Comparison of ENCODE assay signal across 8 cellular contexts in the genomic region with DNA sequence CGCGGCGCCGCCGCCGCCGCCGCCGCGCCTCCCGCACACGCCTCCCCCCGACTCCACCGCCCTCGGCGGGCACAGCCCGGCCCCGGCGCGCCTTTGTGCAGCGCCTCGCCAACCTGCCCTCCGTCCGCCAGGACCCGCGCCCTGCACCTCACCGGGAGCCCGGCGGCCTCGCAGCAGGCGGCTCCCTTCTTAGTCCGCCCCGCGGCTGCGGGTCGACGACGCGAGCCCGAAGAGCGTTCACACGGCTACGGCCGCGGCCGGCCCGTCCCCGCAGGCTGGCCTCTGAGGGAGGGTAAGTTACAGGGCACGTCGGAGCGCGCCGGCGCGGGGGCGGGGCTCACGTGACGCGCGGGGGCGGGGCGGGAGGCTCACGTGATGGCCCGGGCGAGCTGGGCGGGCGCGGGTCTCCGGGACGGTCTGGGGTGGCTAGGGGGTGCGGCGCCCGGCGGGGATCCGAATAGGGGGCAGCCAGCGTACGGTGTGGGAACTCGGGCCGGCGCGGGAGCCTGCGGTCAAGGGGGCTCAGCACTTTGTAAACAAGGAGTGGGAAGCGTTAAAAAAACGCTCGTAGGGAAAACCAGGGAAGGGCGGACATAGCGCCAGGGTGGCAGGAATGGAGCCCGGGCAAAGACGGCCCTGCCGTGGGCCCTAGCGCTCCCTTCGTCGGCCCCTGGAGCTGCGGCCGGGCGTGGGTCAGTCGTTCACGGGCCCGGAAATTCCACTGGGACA. TPM values are rescaled to one million over a fixed set of nuclear protein-coding genes. Genes with fewer than 3 reads are reported as not detected.
A peak's percentile ranks its signal among the peaks of the same experiment; 100 is the strongest.
DNase-seq lines count a peak whose midpoint lies in the region; TF ChIP-seq lines count a peak whose summit lies in the region.

A gene with protein sequence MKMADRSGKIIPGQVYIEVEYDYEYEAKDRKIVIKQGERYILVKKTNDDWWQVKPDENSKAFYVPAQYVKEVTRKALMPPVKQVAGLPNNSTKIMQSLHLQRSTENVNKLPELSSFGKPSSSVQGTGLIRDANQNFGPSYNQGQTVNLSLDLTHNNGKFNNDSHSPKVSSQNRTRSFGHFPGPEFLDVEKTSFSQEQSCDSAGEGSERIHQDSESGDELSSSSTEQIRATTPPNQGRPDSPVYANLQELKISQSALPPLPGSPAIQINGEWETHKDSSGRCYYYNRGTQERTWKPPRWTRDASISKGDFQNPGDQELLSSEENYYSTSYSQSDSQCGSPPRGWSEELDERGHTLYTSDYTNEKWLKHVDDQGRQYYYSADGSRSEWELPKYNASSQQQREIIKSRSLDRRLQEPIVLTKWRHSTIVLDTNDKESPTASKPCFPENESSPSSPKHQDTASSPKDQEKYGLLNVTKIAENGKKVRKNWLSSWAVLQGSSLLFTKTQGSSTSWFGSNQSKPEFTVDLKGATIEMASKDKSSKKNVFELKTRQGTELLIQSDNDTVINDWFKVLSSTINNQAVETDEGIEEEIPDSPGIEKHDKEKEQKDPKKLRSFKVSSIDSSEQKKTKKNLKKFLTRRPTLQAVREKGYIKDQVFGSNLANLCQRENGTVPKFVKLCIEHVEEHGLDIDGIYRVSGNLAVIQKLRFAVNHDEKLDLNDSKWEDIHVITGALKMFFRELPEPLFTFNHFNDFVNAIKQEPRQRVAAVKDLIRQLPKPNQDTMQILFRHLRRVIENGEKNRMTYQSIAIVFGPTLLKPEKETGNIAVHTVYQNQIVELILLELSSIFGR (minus strand): TSS at position 301 of the 729 bp plus-strand sequence. CDS start 19,976 bp downstream, outside the sequence.

- no peak within 1 kb of the TSS for H3K23ac ChIP-seq in trophoblast cell (ENCODE audit: low read length)

- no peaks in the 10 kb centered on the region for H3K27me3 ChIP-seq in GM23248 (replicated peaks; ENCODE audit: insufficient read depth)
- H3K27me3 ChIP-seq in SU-DHL-6 (ENCODE audit: low read length), result no peaks in the 10 kb centered on the region
- H3K27me3 ChIP-seq in adipocyte (replicated peaks; ENCODE audit: control insufficient read depth, insufficient read depth, low read length), result no peaks in the 10 kb centered on the region
- H3K27me3 ChIP-seq in cardiac muscle cell, result no peaks in the 10 kb centered on the region
- H3K27me3 ChIP-seq in trophoblast cell (ENCODE audit: insufficient read depth, low read length), result no peaks in the 10 kb centered on the region
- H3K27me3 ChIP-seq in thyroid gland, result no peaks in the 10 kb centered on the region

- H3K4me3 ChIP-seq in GM23248, result peak within 1 kb of the TSS; percentile 89
- peak within 1 kb of the TSS; percentile 80 for H3K4me3 ChIP-seq in SU-DHL-6 (ENCODE audit: insufficient read depth, low read length, poor library complexity, severe bottlenecking)
- peak within 1 kb of the TSS; percentile 84 for H3K4me3 ChIP-seq in adipocyte (ENCODE audit: low read length)
- peak within 1 kb of the TSS; percentile 69 for H3K4me3 ChIP-seq in cardiac muscle cell
- peak within 1 kb of the TSS; percentile 97 for H3K4me3 ChIP-seq in trophoblast cell (ENCODE audit: low read depth, low read length)
- H3K4me3 ChIP-seq in thyroid gland (replicated peaks in 1 of 3), result peak within 1 kb of the TSS; percentile 63 to 92 (median 90)

- peak within 1 kb of the TSS; percentile 90 for H2BK12ac ChIP-seq in trophoblast cell (ENCODE audit: low read length)

- TF ChIP-seq CTCF in SU-DHL-6 (IDR thresholded peaks at IDR 0.05; ENCODE audit: insufficient read depth, low read length, poor library complexity, severe bottlenecking) (no peak), cardiac muscle cell (IDR thresholded peaks at IDR 0.05; ENCODE audit: low read depth, low read length) (peak; percentile 1), thyroid gland (IDR thresholded peaks at IDR 0.05) (peak in 1 of 6 experiments; percentile 30)

- H2BK5ac ChIP-seq in trophoblast cell (ENCODE audit: low read depth, low read length, poor library complexity), result peak within 1 kb of the TSS; percentile 99

- H4K20me1 ChIP-seq in GM23248 (ENCODE audit: insufficient read depth), result peaks cover 11% of the 10 kb centered on the region; the same call in 1 of the 2 replicates
- H4K20me1 ChIP-seq in SU-DHL-6 (ENCODE audit: low read depth, low read length), result peaks cover 22% of the 10 kb centered on the region; the same call in 1 of the 2 replicates

- H4K12ac ChIP-seq in trophoblast cell (ENCODE audit: low read depth, low read length), result peak within 1 kb of the TSS; percentile 100

- H2BK120ac ChIP-seq in trophoblast cell (ENCODE audit: insufficient read depth, low read length, poor library complexity), result peak within 1 kb of the TSS; percentile 99

- H4K8ac ChIP-seq in trophoblast cell (ENCODE audit: low read depth, low read length), result peak within 1 kb of the TSS; percentile 99

- H3K4me1 ChIP-seq in GM23248 (ENCODE audit: insufficient read depth) (peaks cover 34% of the 10 kb centered on the region), adipocyte (ENCODE audit: control insufficient read depth, insufficient read depth, low read length) (peaks cover 33% of the 10 kb centered on the region), cardiac muscle cell (ENCODE audit: low read depth) (peaks cover 24% of the 10 kb centered on the region), trophoblast cell (ENCODE audit: control insufficient read depth in 1 of 2, insufficient read depth in 2 of 2, low read length in 2 of 2) (peaks cover 4 to 9% of the 10 kb centered on the region in 2 experiments), thyroid gland (peaks cover 18% of the 10 kb centered on the region in 2 donors)

- H3K79me2 ChIP-seq in GM23248 (ENCODE audit: insufficient read depth), result peaks cover 51% of the 10 kb centered on the region
- H3K79me2 ChIP-seq in SU-DHL-6 (ENCODE audit: insufficient read depth, low read length), result peaks cover 30% of the 10 kb centered on the region
- H3K79me2 ChIP-seq in trophoblast cell (ENCODE audit: control insufficient read depth, insufficient read depth, low read length, poor library complexity), result peaks cover 12% of the 10 kb centered on the region

- no peaks in the 10 kb centered on the region for H3K9me3 ChIP-seq in GM23248 (ENCODE audit: low read depth)
- no peaks in the 10 kb centered on the region for H3K9me3 ChIP-seq in SU-DHL-6 (ENCODE audit: insufficient read depth, low read length)
- H3K9me3 ChIP-seq in adipocyte (ENCODE audit: control insufficient read depth, low read length), result no peaks in the 10 kb centered on the region
- no peaks in the 10 kb centered on the region for H3K9me3 ChIP-seq in cardiac muscle cell (ENCODE audit: low read depth)
- H3K9me3 ChIP-seq in trophoblast cell (ENCODE audit: insufficient read depth, low read depth, low read length), result peaks cover 2% of the 10 kb centered on the region
- no peaks in the 10 kb centered on the region for H3K9me3 ChIP-seq in thyroid gland

- intact Hi-C loops in thyroid gland (cut with DNase I), result loop anchor here (5.0 kb wide), 1 partner anchor 66 kb away; no protein-coding TSS in a partner anchor

- no peaks in the 10 kb centered on the region for H3K9me2 ChIP-seq in GM23248 (ENCODE audit: insufficient read depth)
- H3K9me2 ChIP-seq in SU-DHL-6 (replicated peaks; ENCODE audit: insufficient read depth, low read length), result no peaks in the 10 kb centered on the region

- H4K91ac ChIP-seq in trophoblast cell (ENCODE audit: low read depth, low read length), result peak within 1 kb of the TSS; percentile 99

- H3K14ac ChIP-seq in trophoblast cell (ENCODE audit: low read length), result peak within 1 kb of the TSS; percentile 99

- H2AFZ ChIP-seq in GM23248 (peak within 1 kb of the TSS; percentile 93), SU-DHL-6 (ENCODE audit: low read depth, low read length, severe bottlenecking) (peak within 1 kb of the TSS; percentile 68), trophoblast cell (ENCODE audit: insufficient read depth, low read length, poor library complexity) (peak within 1 kb of the TSS; percentile 99)

- no peaks in the 10 kb centered on the region for H3K36me3 ChIP-seq in GM23248 (ENCODE audit: low read depth)
- H3K36me3 ChIP-seq in SU-DHL-6 (ENCODE audit: low read length), result no peaks in the 10 kb centered on the region
- no peaks in the 10 kb centered on the region for H3K36me3 ChIP-seq in adipocyte (ENCODE audit: control insufficient read depth, insufficient read depth, low read length, severe bottlenecking)
- H3K36me3 ChIP-seq in cardiac muscle cell, result no peaks in the 10 kb centered on the region
- H3K36me3 ChIP-seq in trophoblast cell (ENCODE audit: control insufficient read depth in 1 of 2, insufficient read depth in 2 of 2, low read length in 2 of 2), result no peaks in the 10 kb centered on the region
- no peaks in the 10 kb centered on the region for H3K36me3 ChIP-seq in thyroid gland

- H3K79me1 ChIP-seq in trophoblast cell (ENCODE audit: low read length), result peaks cover 12% of the 10 kb centered on the region

- in situ Hi-C loops in GM23248 (cut with MboI), result no loop called here

- peak within 1 kb of the TSS; percentile 94 for H2AK5ac ChIP-seq in trophoblast cell (ENCODE audit: low read length)

- H3K9ac ChIP-seq in GM23248 (peak within 1 kb of the TSS; percentile 96), SU-DHL-6 (ENCODE audit: low read length) (peak within 1 kb of the TSS; percentile 76), adipocyte (ENCODE audit: low read length) (peak within 1 kb of the TSS; percentile 97), trophoblast cell (ENCODE audit: low read length) (peak within 1 kb of the TSS; percentile 88)

- DNase-seq in GDM1 (lab: John Stamatoyannopoulos, UW) (peak; percentile 81), GM23248 (peak; percentile 95), LHCN-M2 (ENCODE audit: low read depth) (peak; percentile 84), adipocyte (ENCODE audit: low read depth) (peak; percentile 96), cardiac muscle cell (ENCODE audit: low read depth in 1 of 2, low spot score in 1 of 2) (peak; percentile 91), trophoblast cell (peak; percentile 87 to 94), thyroid gland (peak; percentile 90 to 91)

- H3K4me2 ChIP-seq in GM23248 (ENCODE audit: unreplicated experiment) (peak within 1 kb of the TSS; percentile 98), SU-DHL-6 (ENCODE audit: low read depth, low read length, poor library complexity, severe bottlenecking) (peak within 1 kb of the TSS; percentile 86), trophoblast cell (ENCODE audit: low read length) (peak within 1 kb of the TSS; percentile 95)

- peak within 1 kb of the TSS; percentile 100 for H3K18ac ChIP-seq in trophoblast cell (ENCODE audit: low read length)

- TF ChIP-seq POLR2A in thyroid gland (IDR thresholded peaks at IDR 0.05), result peak; percentile 88 to 97

- peak within 1 kb of the TSS; percentile 98 for H3K4ac ChIP-seq in trophoblast cell (ENCODE audit: low read depth, low read length)

- H3F3A ChIP-seq in GM23248 (ENCODE audit: insufficient read depth), result peaks cover 29% of the 10 kb centered on the region
- H3F3A ChIP-seq in SU-DHL-6 (ENCODE audit: insufficient read depth), result peaks cover 16% of the 10 kb centered on the region; the same call in 1 of the 2 replicates

- peak within 1 kb of the TSS; percentile 93 for H3K27ac ChIP-seq in GM23248
- H3K27ac ChIP-seq in SU-DHL-6 (ENCODE audit: low read depth, low read length), result peak within 1 kb of the TSS; percentile 44
- peak within 1 kb of the TSS; percentile 98 for H3K27ac ChIP-seq in cardiac muscle cell
- H3K27ac ChIP-seq in trophoblast cell (ENCODE audit: low read depth, low read length), result peak within 1 kb of the TSS; percentile 97
- H3K27ac ChIP-seq in thyroid gland, result peak within 1 kb of the TSS; percentile 89 to 98 (median 97)

- WGBS in GM23248 (ENCODE audit: low coverage in 1 of 2, low lambda C conversion rate in 2 of 2, missing lambda C conversion rate in 2 of 2), 2 experiments, result 1% methylated on average over 66 to 86 of the region's 99 CpGs
- WGBS in trophoblast cell (ENCODE audit: extremely low coverage, insufficient coverage, insufficient read length), result no CpG with 5 or more reads among the region's 99 CpGs
- 0 to 1% methylated on average over 21 to 44 of the region's 99 CpGs for WGBS in thyroid gland, 2 donors

RNA-seq across cellular contexts. Expression of the gene that starts here (rescaled TPM):
- 43.3 and 47.3 TPM in 2 replicates for total RNA-seq in GM23248 (2014; rRNA removed; shearing (Covaris generic))
- polyA plus RNA-seq in GM23248 (2016; fragmentation: Nextera tagmentation; extraction: Ambion mirVana) (20.1 and 20.3 TPM in 2 replicates), cardiac muscle cell (12.7 and 18.7 TPM in 2 replicates)
- total RNA-seq in LHCN-M2 (2014; rRNA removed) (43.5 and 49.8 TPM in 2 replicates), cardiac muscle cell (25.2 and 29.1 TPM in 2 replicates), thyroid gland (10 to 100 TPM; 49.9 to 67.6 (median 60.8) TPM)
- 7.7 TPM for polyA plus RNA-seq in LHCN-M2 (2012)
- polyA plus RNA-seq in trophoblast cell (2013), result 15.5 and 16.4 TPM in 2 replicates

Comparison
In these comparisons a context has a peak if more than half of its experiments do, and no peak if none do; other contexts are left out.
1. Peak in every context shown above with its lines: DNase-seq, H3K4me3 ChIP-seq and H3K27ac ChIP-seq.
2. H3K27ac ChIP-seq: peak in every context shown above with its lines; median percentile 98 in cardiac muscle cell; 97 in trophoblast cell; 97 in thyroid gland; 93 in GM23248; 44 in SU-DHL-6.